28 cellular contexts compared by ENCODE assay signal in the genomic region with DNA sequence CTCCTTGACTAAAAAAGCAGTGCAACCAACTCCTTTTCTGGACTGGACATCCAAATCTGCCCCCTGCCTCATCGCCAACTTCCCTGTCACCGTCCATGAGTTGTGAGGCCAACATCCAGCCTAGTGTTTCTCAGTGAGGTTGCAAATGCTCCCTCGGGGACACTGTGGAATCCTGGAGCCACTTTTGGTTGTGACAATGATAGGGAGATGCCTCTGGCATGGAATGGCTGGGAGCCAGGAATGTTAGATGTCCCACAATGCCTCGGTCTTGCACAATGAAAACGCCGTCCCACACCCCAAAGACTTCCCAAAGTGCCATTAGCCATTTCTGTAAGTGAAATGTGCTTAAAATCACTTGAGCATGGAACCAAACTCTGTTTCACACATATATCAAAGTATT.
"Had no signal": no experiment of that assay in that cellular context is flagged by ENCODE, and none has a peak within 500 bp of the region (broad histone marks: within the 10 kb centered on the region; RNA-seq: fewer than 3 reads in every experiment).

No MANE protein-coding gene starts in this region.

- H3K9me3 ChIP-seq: esophagus squamous epithelium, heart right ventricle, left lung, prostate gland, right atrium auricular region, testis, tibial artery, upper lobe of left lung had no signal

- H3K36me3 Mint-ChIP-seq: mesothelial cell of epicardium had no signal

- H3K27me3 Mint-ChIP-seq: effector memory CD8-positive, alpha-beta T cell; naive thymus-derived CD8-positive, alpha-beta T cell; stimulated activated memory B cell treated with anti-CD40 and anti-IgM and Interleukin-4, amounts not matched to agents 10 μg/mL and 1 μg/mL and 100 μg/mL, for 72 hours had no signal

- H3K27ac ChIP-seq: esophagus squamous epithelium, heart right ventricle, left lung, prostate gland, right atrium auricular region, testis, tibial artery, upper lobe of left lung had no signal

- DNase-seq: cortex of kidney; effector memory CD8-positive, alpha-beta T cell; erythroblast; esophagus squamous epithelium; foreskin melanocyte; glutamatergic neuron; heart right ventricle; hippocampal formation; left cardiac atrium; left lung; mesenchymal stem cell; naive thymus-derived CD8-positive, alpha-beta T cell; nephron progenitor cell; nucleus accumbens; stimulated activated CD4-positive, alpha-beta T cell treated with anti-CD3 and anti-CD28 coated beads, Interleukin-4, amount 100 ng/mL, for 4 hours; stimulated activated naive CD8-positive, alpha-beta T cell treated with anti-CD3 and anti-CD28 coated beads, Interleukin-15, Interleukin-2, amounts not matched to agents 100 U/mL and 50 U/mL, for 24 hours; substantia nigra; testis; tibial artery; upper lobe of left lung had no signal

- H3K4me1 ChIP-seq: esophagus squamous epithelium, left lung, prostate gland, right atrium auricular region, testis, tibial artery had no signal

- H3K4me1 Mint-ChIP-seq: nephron progenitor cell had no signal

- H3K27ac Mint-ChIP-seq: mesothelial cell of epicardium; naive thymus-derived CD8-positive, alpha-beta T cell; nephron progenitor cell; stimulated activated memory B cell treated with anti-CD40 and anti-IgM and Interleukin-4, amounts not matched to agents 10 μg/mL and 1 μg/mL and 100 μg/mL, for 72 hours had no signal

- H3K4me3 Mint-ChIP-seq: effector memory CD8-positive, alpha-beta T cell; mesothelial cell of epicardium; naive thymus-derived CD8-positive, alpha-beta T cell; nephron progenitor cell; stimulated activated memory B cell treated with anti-CD40 and anti-IgM and Interleukin-4, amounts not matched to agents 10 μg/mL and 1 μg/mL and 100 μg/mL, for 72 hours had no signal

- H3K27me3 ChIP-seq: esophagus squamous epithelium, heart right ventricle, left lung, right atrium auricular region, testis, tibial artery, upper lobe of left lung had no signal

- H3K4me3 ChIP-seq: esophagus squamous epithelium, heart right ventricle, left lung, prostate gland, right atrium auricular region, testis, tibial artery, upper lobe of left lung had no signal

- FAIRE-seq: endometrium, islet of Langerhans, urothelium cell line had no signal

- H3K9me3 Mint-ChIP-seq: effector memory CD8-positive, alpha-beta T cell; naive thymus-derived CD8-positive, alpha-beta T cell; nephron progenitor cell; stimulated activated memory B cell treated with anti-CD40 and anti-IgM and Interleukin-4, amounts not matched to agents 10 μg/mL and 1 μg/mL and 100 μg/mL, for 72 hours had no signal

- H3K36me3 ChIP-seq: prostate gland, right atrium auricular region, upper lobe of left lung had no signal

- ATAC-seq: effector memory CD8-positive, alpha-beta T cell; heart right ventricle; left cardiac atrium; left lung; naive thymus-derived CD8-positive, alpha-beta T cell; sciatic nerve; stimulated activated memory B cell treated with anti-CD40 and anti-IgM and Interleukin-4, amounts not matched to agents 10 μg/mL and 1 μg/mL and 100 μg/mL, for 72 hours; stimulated activated naive CD8-positive, alpha-beta T cell treated with anti-CD3 and anti-CD28 coated beads, Interleukin-15, Interleukin-2, amounts not matched to agents 100 U/mL and 50 U/mL, for 24 hours had no signal
